Comparison of ENCODE assay signal across 8 cellular contexts in genomic region chr2:74552914-74553811, GRCh38. TPM values are rescaled to one million over a fixed set of nuclear protein-coding genes. Genes with fewer than 3 reads are reported as not detected.
DNase-seq lines count a peak whose midpoint lies in the region; ATAC-seq and TF ChIP-seq lines count a peak whose summit lies in the region.

No MANE protein-coding gene starts in this region.

- H3K36me3 Mint-ChIP-seq in activated naive CD4-positive, alpha-beta T cell treated with anti-CD3 and anti-CD28 coated beads for 36 hours (ENCODE audit: low read depth) = peaks cover 5% of the 10 kb centered on the region

- H3K9me2 ChIP-seq in SK-N-SH = no peaks in the 10 kb centered on the region

- peak overlapping the region; percentile 92 to 95 for H3K27ac ChIP-seq in SK-N-SH (ENCODE audit: low read depth in 2 of 2, low read length in 1 of 2)

- no peaks in the 10 kb centered on the region for H3K9me3 ChIP-seq in SK-N-SH

- CTCF ChIA-PET in activated naive CD4-positive, alpha-beta T cell treated with anti-CD3 and anti-CD28 coated beads for 36 hours (lab: Charles Lee) = interaction anchor here (0.8 kb wide), 1 partner anchor 34 kb away, joined by 3 read pairs; no protein-coding TSS in a partner anchor
- CTCF ChIA-PET in SK-N-SH (lab: Yijun Ruan, JAX) = interaction anchor here (1.0 to 1.7 kb wide), 7 partner anchors 21 to 70 kb away, joined by 3 to 10 read pairs (median 5); partner anchors contain the start of genes CCDC142 and TTC31

- ATAC-seq in sciatic nerve = peak; percentile 14
- ATAC-seq in HG03135 (IDR thresholded peaks at IDR 0.05; ENCODE audit: unreplicated experiment) = no peak
- ATAC-seq in GM21423 (IDR thresholded peaks at IDR 0.05; ENCODE audit: unreplicated experiment) = no peak
- no peak for ATAC-seq in HG02981 (IDR thresholded peaks at IDR 0.05; ENCODE audit: unreplicated experiment)

- DNase-seq in activated naive CD4-positive, alpha-beta T cell treated with anti-CD3 and anti-CD28 coated beads for 36 hours = no peak
- no peak for DNase-seq in activated naive CD4-positive, alpha-beta T cell treated with anti-CD3 and anti-CD28 coated beads, Interleukin-2, amount 50 U/mL, for 16 hours
- peak; percentile 76 for DNase-seq in SK-N-SH
- DNase-seq in foreskin fibroblast = peak; percentile 55 to 78
- DNase-seq in sciatic nerve (ENCODE audit: low spot score) = no peak

- intact Hi-C loops in activated naive CD4-positive, alpha-beta T cell treated with anti-CD3 and anti-CD28 coated beads for 36 hours (cut with micrococcal nuclease) = no loop called here
- intact Hi-C loops in sciatic nerve (cut with DNase I) = no loop called here

- TF ChIP-seq CTCF in SK-N-SH (IDR thresholded peaks at IDR 0.05) (no peak), foreskin fibroblast (IDR thresholded peaks at IDR 0.05; ENCODE audit: low read depth, low read length) (no peak)

- POLR2A ChIA-PET in SK-N-SH (lab: Yijun Ruan, JAX) = interaction anchor here (0.6 to 1.6 kb wide), 4 partner anchors 38 to 98 kb away, joined by 3 to 4 read pairs (median 3); partner anchors contain the start of genes INO80B, TLX2 and WBP1

- peak overlapping the region; percentile 63 for H3K27ac Mint-ChIP-seq in activated naive CD4-positive, alpha-beta T cell treated with anti-CD3 and anti-CD28 coated beads for 36 hours

- H3K4me1 Mint-ChIP-seq in activated naive CD4-positive, alpha-beta T cell treated with anti-CD3 and anti-CD28 coated beads for 36 hours (ENCODE audit: low read depth) = peaks cover 7% of the 10 kb centered on the region

- no peaks in the 10 kb centered on the region for H3K27me3 ChIP-seq in SK-N-SH (ENCODE audit: insufficient read depth)

- peak overlapping the region; percentile 69 for H3K4me3 Mint-ChIP-seq in activated naive CD4-positive, alpha-beta T cell treated with anti-CD3 and anti-CD28 coated beads for 36 hours

- no peaks in the 10 kb centered on the region for H3K9me3 Mint-ChIP-seq in activated naive CD4-positive, alpha-beta T cell treated with anti-CD3 and anti-CD28 coated beads for 36 hours

- H2AFZ ChIP-seq in SK-N-SH (ENCODE audit: low read depth) = peak overlapping the region; percentile 86

- no peaks in the 10 kb centered on the region for H4K20me1 ChIP-seq in SK-N-SH (ENCODE audit: insufficient read depth)

- no peak for TF ChIP-seq RAD21 in SK-N-SH (IDR thresholded peaks at IDR 0.05; ENCODE audit: low read length)

- H3K27me3 Mint-ChIP-seq in activated naive CD4-positive, alpha-beta T cell treated with anti-CD3 and anti-CD28 coated beads for 36 hours (ENCODE audit: low read depth) = peaks cover 22% of the 10 kb centered on the region

- TF ChIP-seq EP300 in SK-N-SH (IDR thresholded peaks at IDR 0.05; ENCODE audit: borderline replicate concordance in 1 of 2, low read depth in 1 of 2, low read length in 1 of 2) = no peak

- WGBS in SK-N-SH (ENCODE audit: low lambda C conversion rate) = 26% methylated on average over 22 of the region's 27 CpGs

- peak overlapping the region; percentile 86 to 91 for H3K4me3 ChIP-seq in SK-N-SH (ENCODE audit: low read depth in 2 of 2, low read length in 1 of 2)
- H3K4me3 ChIP-seq in foreskin fibroblast (ENCODE audit: low read depth in 1 of 2, low read length in 2 of 2) = peak overlapping the region; percentile 76 to 78

- peaks cover 19% of the 10 kb centered on the region for H3F3A ChIP-seq in SK-N-SH (replicated peaks; ENCODE audit: insufficient read depth)

- H3K79me2 ChIP-seq in SK-N-SH (ENCODE audit: insufficient read depth) = peaks cover 66% of the 10 kb centered on the region

- peak overlapping the region; percentile 98 for H3K4me2 ChIP-seq in SK-N-SH

- H3K36me3 ChIP-seq in SK-N-SH (replicated peaks in 1 of 2; ENCODE audit: control insufficient read depth in 1 of 2, insufficient read depth in 2 of 2, low read length in 1 of 2) = peaks cover 21 to 24% of the 10 kb centered on the region in 2 experiments

- H3K9ac ChIP-seq in SK-N-SH = peak overlapping the region; percentile 91

- H3K4me1 ChIP-seq in SK-N-SH (ENCODE audit: control insufficient read depth in 1 of 2, insufficient read depth in 2 of 2, low read depth in 1 of 2, low read length in 1 of 2) = peaks cover 9 to 43% of the 10 kb centered on the region in 2 experiments; a peak in 3 of 4 replicates

TF ChIP-seq in SK-N-SH, 30 proteins besides CTCF, POLR2A, EP300 and RAD21:
- TF ChIP-seq, protein P1, sequence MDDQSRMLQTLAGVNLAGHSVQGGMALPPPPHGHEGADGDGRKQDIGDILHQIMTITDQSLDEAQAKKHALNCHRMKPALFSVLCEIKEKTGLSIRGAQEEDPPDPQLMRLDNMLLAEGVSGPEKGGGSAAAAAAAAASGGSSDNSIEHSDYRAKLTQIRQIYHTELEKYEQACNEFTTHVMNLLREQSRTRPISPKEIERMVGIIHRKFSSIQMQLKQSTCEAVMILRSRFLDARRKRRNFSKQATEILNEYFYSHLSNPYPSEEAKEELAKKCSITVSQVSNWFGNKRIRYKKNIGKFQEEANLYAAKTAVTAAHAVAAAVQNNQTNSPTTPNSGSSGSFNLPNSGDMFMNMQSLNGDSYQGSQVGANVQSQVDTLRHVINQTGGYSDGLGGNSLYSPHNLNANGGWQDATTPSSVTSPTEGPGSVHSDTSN (IDR thresholded peaks at IDR 0.05) = no peak
- TF ChIP-seq CHD2 (IDR thresholded peaks at IDR 0.05; ENCODE audit: low read length, partially characterized antibody) = peak; percentile 30

RNA-seq across cellular contexts. Expression of gene LOXL3, which starts 0.6 kb away (rescaled TPM):
- total RNA-seq in activated naive CD4-positive, alpha-beta T cell treated with anti-CD3 and anti-CD28 coated beads for 36 hours = under 1 TPM; 0.35 to 0.41 TPM
- polyA plus RNA-seq in SK-N-SH (2012; rRNA removed) = 47.9 and 59.3 TPM in 2 replicates
- polyA plus RNA-seq in SK-N-SH (2012; cell fraction: cytosol; rRNA removed) = 20.3 and 30.5 TPM in 2 replicates
- 140 and 159 TPM in 2 replicates for polyA plus RNA-seq in SK-N-SH (2012; cell fraction: nucleus; rRNA removed)
- 9.2 TPM for total RNA-seq in sciatic nerve

RNA-seq across cellular contexts. Expression of gene DOK1, which starts 1.4 kb away (rescaled TPM):
- 10 to 100 TPM; 12.3 to 13.2 TPM for total RNA-seq in activated naive CD4-positive, alpha-beta T cell treated with anti-CD3 and anti-CD28 coated beads for 36 hours
- 25.3 and 28.1 TPM in 2 replicates for polyA plus RNA-seq in SK-N-SH (2012; rRNA removed)
- polyA plus RNA-seq in SK-N-SH (2012; cell fraction: cytosol; rRNA removed) = 17.3 and 21.5 TPM in 2 replicates
- 34.7 and 50.7 TPM in 2 replicates for polyA plus RNA-seq in SK-N-SH (2012; cell fraction: nucleus; rRNA removed)
- 17.3 TPM for total RNA-seq in sciatic nerve

RNA-seq across cellular contexts. Expression of gene HTRA2, which starts 23.4 kb away (rescaled TPM):
- 10 to 100 TPM; 39.0 to 39.7 TPM for total RNA-seq in activated naive CD4-positive, alpha-beta T cell treated with anti-CD3 and anti-CD28 coated beads for 36 hours
- polyA plus RNA-seq in SK-N-SH (2012; rRNA removed) = 55.7 and 60.4 TPM in 2 replicates
- 30.4 and 45.8 TPM in 2 replicates for polyA plus RNA-seq in SK-N-SH (2012; cell fraction: cytosol; rRNA removed)
- 55.7 and 62.3 TPM in 2 replicates for polyA plus RNA-seq in SK-N-SH (2012; cell fraction: nucleus; rRNA removed)
- 34.5 TPM for total RNA-seq in sciatic nerve

RNA-seq across cellular contexts. Expression of gene AUP1, which starts 23.7 kb away (rescaled TPM):
- total RNA-seq in activated naive CD4-positive, alpha-beta T cell treated with anti-CD3 and anti-CD28 coated beads for 36 hours = 10 to 100 TPM; 77.4 to 78.5 TPM
- 118 and 151 TPM in 2 replicates for polyA plus RNA-seq in SK-N-SH (2012; rRNA removed)
- polyA plus RNA-seq in SK-N-SH (2012; cell fraction: cytosol; rRNA removed) = 54.6 and 78.6 TPM in 2 replicates
- 643 and 686 TPM in 2 replicates for polyA plus RNA-seq in SK-N-SH (2012; cell fraction: nucleus; rRNA removed)
- total RNA-seq in sciatic nerve = 75.3 TPM

RNA-seq across cellular contexts. Expression of gene DQX1, which starts 27.1 kb away (rescaled TPM):
- under 1 TPM; 0.10 to 0.45 TPM for total RNA-seq in activated naive CD4-positive, alpha-beta T cell treated with anti-CD3 and anti-CD28 coated beads for 36 hours
- polyA plus RNA-seq in SK-N-SH (2012; rRNA removed) = 1.6 and 1.8 TPM in 2 replicates
- polyA plus RNA-seq in SK-N-SH (2012; cell fraction: cytosol; rRNA removed) = 0.26 and 0.31 TPM in 2 replicates
- polyA plus RNA-seq in SK-N-SH (2012; cell fraction: nucleus; rRNA removed) = 13.2 and 13.8 TPM in 2 replicates
- not detected for total RNA-seq in sciatic nerve

Comparison
In these comparisons a context has a peak if more than half of its experiments do, and no peak if none do; other contexts are left out.
1. DNase-seq: peak in SK-N-SH (single experiment) and foreskin fibroblast (2 of 2); none in activated naive CD4-positive, alpha-beta T cell treated with anti-CD3 and anti-CD28 coated beads for 36 hours (single experiment), activated naive CD4-positive, alpha-beta T cell treated with anti-CD3 and anti-CD28 coated beads, Interleukin-2, amount 50 U/mL, for 16 hours (single experiment) and sciatic nerve (single experiment).